Comparison of ENCODE assay signal across 20 cellular contexts in the genomic region with DNA sequence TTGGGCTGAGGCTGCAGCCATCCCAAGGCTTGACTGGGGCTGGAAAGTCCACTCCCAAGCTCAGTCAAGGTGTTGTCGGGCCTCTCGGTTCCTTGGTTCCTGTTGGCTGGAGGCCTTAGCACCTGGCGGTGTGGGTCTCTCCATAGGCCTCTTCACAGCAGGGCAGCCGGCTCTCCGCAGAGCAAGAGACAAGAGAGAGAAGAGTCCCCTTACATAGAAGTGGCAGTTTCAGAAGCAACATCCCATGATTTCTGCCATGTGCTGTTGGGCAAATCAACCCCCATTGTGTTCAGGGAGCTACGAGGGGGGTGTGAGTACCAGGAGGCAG.
"Had no signal": no experiment of that assay in that cellular context is flagged by ENCODE, and none has a peak within 500 bp of the region (broad histone marks: within the 10 kb centered on the region; RNA-seq: fewer than 3 reads in every experiment).

No MANE protein-coding gene starts in this region.

- H3K36me3 Mint-ChIP-seq: mesothelial cell of epicardium; natural killer cell; stimulated activated memory B cell treated with anti-CD40 and anti-IgM and Interleukin-4, amounts not matched to agents 10 μg/mL and 1 μg/mL and 100 μg/mL, for 72 hours had no signal

- H3K4me3 ChIP-seq: dorsolateral prefrontal cortex, esophagus muscularis mucosa, gastrocnemius medialis, heart right ventricle, left ventricle myocardium inferior, lower lobe of right lung, psoas muscle, right lobe of liver, thoracic aorta had no signal

- H3K9me3 Mint-ChIP-seq: natural killer cell; stimulated activated naive CD8-positive, alpha-beta T cell treated with anti-CD3 and anti-CD28 coated beads, Interleukin-15, Interleukin-2, amounts not matched to agents 100 ng/mL and 50 ng/mL, for 24 hours had no signal

- H3K27me3 ChIP-seq: dorsolateral prefrontal cortex, gastrocnemius medialis, right lobe of liver had no signal

- H3K4me1 ChIP-seq: esophagus muscularis mucosa, gastrocnemius medialis, heart right ventricle, left ventricle myocardium inferior, lower lobe of right lung, psoas muscle, right lobe of liver had no signal

- H3K27ac Mint-ChIP-seq: memory B cell; mesothelial cell of epicardium; natural killer cell; stimulated activated memory B cell treated with anti-CD40 and anti-IgM and Interleukin-4, amounts not matched to agents 10 μg/mL and 1 μg/mL and 100 μg/mL, for 72 hours; stimulated activated naive CD8-positive, alpha-beta T cell treated with anti-CD3 and anti-CD28 coated beads, Interleukin-15, Interleukin-2, amounts not matched to agents 100 ng/mL and 50 ng/mL, for 24 hours had no signal

- H3K27ac ChIP-seq: dorsolateral prefrontal cortex, epithelial cell of prostate, esophagus muscularis mucosa, gastrocnemius medialis, heart right ventricle, left ventricle myocardium inferior, lower lobe of right lung, psoas muscle, right lobe of liver, thoracic aorta had no signal

- H3K4me3 Mint-ChIP-seq: memory B cell; mesothelial cell of epicardium; natural killer cell; stimulated activated memory B cell treated with anti-CD40 and anti-IgM and Interleukin-4, amounts not matched to agents 10 μg/mL and 1 μg/mL and 100 μg/mL, for 72 hours; stimulated activated naive CD8-positive, alpha-beta T cell treated with anti-CD3 and anti-CD28 coated beads, Interleukin-15, Interleukin-2, amounts not matched to agents 100 ng/mL and 50 ng/mL, for 24 hours had no signal

- H3K9me3 ChIP-seq: esophagus muscularis mucosa, gastrocnemius medialis, heart right ventricle, lower lobe of right lung, psoas muscle, right lobe of liver, thoracic aorta had no signal

- H3K4me1 Mint-ChIP-seq: memory B cell; stimulated activated memory B cell treated with anti-CD40 and anti-IgM and Interleukin-4, amounts not matched to agents 10 μg/mL and 1 μg/mL and 100 μg/mL, for 72 hours had no signal

- H3K36me3 ChIP-seq: esophagus muscularis mucosa, gastrocnemius medialis, heart right ventricle, left ventricle myocardium inferior, lower lobe of right lung, right lobe of liver, thoracic aorta had no signal

- DNase-seq: cortex of kidney; dorsolateral prefrontal cortex; effector memory CD4-positive, alpha-beta T cell; gastrocnemius medialis; heart right ventricle; hypothalamus; left ventricle myocardium inferior; lower lobe of right lung; natural killer cell; psoas muscle; right lobe of liver; stimulated activated CD4-positive, alpha-beta T cell treated with anti-CD3 and anti-CD28 coated beads, Interleukin-4, amount 100 ng/mL, for 1 hour; trophoblast cell had no signal
